In genomic region chr2:101748462-101748861, GRCh38 we compare ENCODE assay signal across 7 cellular contexts. TPM values are rescaled to one million over a fixed set of nuclear protein-coding genes. Genes with fewer than 3 reads are reported as not detected.
DNase-seq lines count a peak whose midpoint lies in the region; ATAC-seq and TF ChIP-seq lines count a peak whose summit lies in the region.
"Not testable (repeated sequence)": the region's sequence is repeated elsewhere in the genome, so short reads cannot be mapped to it uniquely, and the experiment has no call there.

No MANE protein-coding gene starts in this region.

- H3K27ac Mint-ChIP-seq in CD4-positive, alpha-beta T cell = peak overlapping the region; percentile 61
- H3K27ac Mint-ChIP-seq in osteocyte (ENCODE audit: unreplicated experiment) = peak overlapping the region; percentile 40

- not testable (repeated sequence) for H3K9me3 ChIP-seq in CD4-positive, alpha-beta T cell (ENCODE audit: control insufficient read depth, low read length)

- not testable (repeated sequence) for TF ChIP-seq CTCF in CD4-positive, alpha-beta T cell (IDR thresholded peaks at IDR 0.05); dorsolateral prefrontal cortex (IDR thresholded peaks at IDR 0.05 in 54 of 56, conservative IDR thresholded peaks at IDR 0.05 in 2 of 56; ENCODE audit: low read depth in 1 of 56, partially characterized antibody in 56 of 56); osteocyte (IDR thresholded peaks at IDR 0.05)

- not testable (repeated sequence) for H3K27me3 Mint-ChIP-seq in CD4-positive, alpha-beta T cell; osteocyte (ENCODE audit: unreplicated experiment)

- intact Hi-C loops in CD4-positive, alpha-beta T cell (cut with DNase I, micrococcal nuclease); dorsolateral prefrontal cortex (cut with DNase I): not testable (repeated sequence)

- H3K27ac ChIP-seq in CD4-positive, alpha-beta T cell (ENCODE audit: low read depth, low read length) = not testable (repeated sequence)
- H3K27ac ChIP-seq in angular gyrus (ENCODE audit: low read depth, low read length) (peak overlapping the region; percentile 75), dorsolateral prefrontal cortex (peak overlapping the region in 58 of 59 donors; percentile 16 to 98 (median 91)), layer of hippocampus (ENCODE audit: low read depth, low read length) (peak overlapping the region; percentile 0), substantia nigra (ENCODE audit: low read depth, low read length, poor library complexity, severe bottlenecking) (peak overlapping the region; percentile 74)

- H3K4me1 Mint-ChIP-seq in CD4-positive, alpha-beta T cell (ENCODE audit: low read depth) = peaks cover 80% of the 10 kb centered on the region
- H3K4me1 Mint-ChIP-seq in osteocyte (ENCODE audit: unreplicated experiment) = peaks cover 74% of the 10 kb centered on the region

- H3K4me3 Mint-ChIP-seq in CD4-positive, alpha-beta T cell; osteocyte (ENCODE audit: unreplicated experiment): not testable (repeated sequence)

- not testable (repeated sequence) for DNase-seq in CD4-positive, alpha-beta T cell; dorsolateral prefrontal cortex; osteocyte (ENCODE audit: extremely low spot score, unreplicated experiment); substantia nigra (lab: John Stamatoyannopoulos, UW)
- peak; percentile 22 for DNase-seq in KBM-7

- CTCF ChIA-PET in CD4-positive, alpha-beta T cell (lab: Charles Lee) = not testable (repeated sequence)

- peak overlapping the region in 3 of 59 donors; percentile 4 to 7 (median 6) for H3K4me3 ChIP-seq in dorsolateral prefrontal cortex

- not testable (repeated sequence) for H3K9me3 Mint-ChIP-seq in CD4-positive, alpha-beta T cell; osteocyte (ENCODE audit: unreplicated experiment)

- in situ Hi-C loops in KBM-7 (cut with MboI; ENCODE audit: low pct_unique_long_range_greater_than_20kb, low sequenced_read_pairs) = not testable (repeated sequence)

- POLR2A ChIA-PET in CD4-positive, alpha-beta T cell (lab: Charles Lee) = interaction anchor here (0.9 kb wide), 1 partner anchor 48 kb away, joined by 3 read pairs; no protein-coding TSS in a partner anchor

- ATAC-seq in CD4-positive, alpha-beta T cell (ENCODE audit: poor library complexity) = not testable (repeated sequence)

- H3K27me3 ChIP-seq in CD4-positive, alpha-beta T cell (ENCODE audit: control insufficient read depth, insufficient read depth, low read length); dorsolateral prefrontal cortex; layer of hippocampus (ENCODE audit: control insufficient read depth, insufficient read depth, low read length): not testable (repeated sequence)

- H3K36me3 Mint-ChIP-seq in CD4-positive, alpha-beta T cell (ENCODE audit: low read depth); osteocyte (ENCODE audit: unreplicated experiment): not testable (repeated sequence)

RNA-seq across cellular contexts. Expression of gene MAP4K4, which starts 51.0 kb away (rescaled TPM):
- 10 to 100 TPM; 92.8 to 94.0 TPM for total RNA-seq in CD4-positive, alpha-beta T cell
- total RNA-seq in dorsolateral prefrontal cortex (100 to 1,000 TPM; 137 to 701 (median 262) TPM), osteocyte (123 and 126 TPM in 2 replicates)
